Comparison of ENCODE assay signal across 8 cellular contexts in genomic region chr6:35601331-35602132, GRCh38.
A peak's percentile ranks its signal among the peaks of the same experiment; 100 is the strongest.
DNase-seq lines count a peak whose midpoint lies in the region; ATAC-seq and TF ChIP-seq lines count a peak whose summit lies in the region.

No MANE protein-coding gene starts in this region.

- peak; percentile 100 for TF ChIP-seq EP300 in transverse colon (IDR thresholded peaks at IDR 0.05; ENCODE audit: low read depth)

- peak overlapping the region; percentile 44 for H3K27ac ChIP-seq in CD8-positive, alpha-beta memory T cell (ENCODE audit: low read depth, low read length)
- peak overlapping the region; percentile 87 for H3K27ac ChIP-seq in neutrophil
- peak overlapping the region; percentile 87 to 90 (median 88) for H3K27ac ChIP-seq in transverse colon

- intact Hi-C loops in transverse colon (cut with DNase I; ENCODE audit: low total_unique reads): loop anchor here (1.0 kb wide), 1 partner anchor 131 kb away; no protein-coding TSS in a partner anchor

- peaks cover 69 to 92% (median 84%) of the 10 kb centered on the region in 3 donors for H3K4me1 Mint-ChIP-seq in CD8-positive, alpha-beta memory T cell

- H3K36me3 Mint-ChIP-seq in CD8-positive, alpha-beta memory T cell: peaks cover 10 to 20% (median 15%) of the 10 kb centered on the region in 3 donors

- peak; percentile 23 for TF ChIP-seq POLR2A in transverse colon (IDR thresholded peaks at IDR 0.05)

- no peak for ATAC-seq in GM21737 (IDR thresholded peaks at IDR 0.05; ENCODE audit: unreplicated experiment)

- CTCF ChIA-PET in CD8-positive, alpha-beta memory T cell (lab: Charles Lee): interaction anchor here (0.7 to 12.2 kb wide), 9 partner anchors 10 to 134 kb away, joined by 3 to 139 read pairs (median 12); partner anchors contain the start of gene ARMC12

- peak; percentile 23 to 92 (median 83) for DNase-seq in CD8-positive, alpha-beta memory T cell
- DNase-seq in NCI-H2227 (lab: John Stamatoyannopoulos, UW; ENCODE audit: unreplicated experiment) (peak; percentile 61), fibroblast of the aortic adventitia (ENCODE audit: low read depth) (peak; percentile 90), transverse colon (peak; percentile 69), COLO668 (lab: John Stamatoyannopoulos, UW; ENCODE audit: unreplicated experiment) (no peak)
- DNase-seq in activated T-helper 1 cell treated with anti-CD3 and anti-CD28 coated beads, Interleukin-2, amount 50 U/mL, for 16 hours (ENCODE audit: low read depth in 1 of 2, low spot score in 1 of 2): peak; percentile 15 to 40

- TF ChIP-seq CTCF in fibroblast of the aortic adventitia (IDR thresholded peaks at IDR 0.05; ENCODE audit: insufficient read depth, low read length) (no peak), neutrophil (IDR thresholded peaks at IDR 0.05) (no peak), transverse colon (IDR thresholded peaks at IDR 0.05) (peak in 1 of 5 experiments; percentile 6)

- WGBS in transverse colon (ENCODE audit: low coverage in 1 of 2), 2 donors: 43 to 53% methylated on average over 5 to 8 of the region's 8 CpGs

- peaks cover 83% of the 10 kb centered on the region for H3K4me1 ChIP-seq in CD8-positive, alpha-beta memory T cell (ENCODE audit: insufficient read depth, low read length)
- peaks cover 49 to 55% of the 10 kb centered on the region in 2 experiments for H3K4me1 ChIP-seq in neutrophil (ENCODE audit: control insufficient read depth in 1 of 2, insufficient read depth in 1 of 2, low read depth in 1 of 2, low read length in 1 of 2)
- H3K4me1 ChIP-seq in transverse colon: peaks cover 28 to 75% (median 48%) of the 10 kb centered on the region in 4 donors

- H3K27me3 ChIP-seq in CD8-positive, alpha-beta memory T cell (ENCODE audit: insufficient read depth, low read length, poor library complexity, severe bottlenecking): no peaks in the 10 kb centered on the region
- no peaks in the 10 kb centered on the region for H3K27me3 ChIP-seq in neutrophil
- no peaks in the 10 kb centered on the region for H3K27me3 ChIP-seq in transverse colon

- POLR2A ChIA-PET in CD8-positive, alpha-beta memory T cell (lab: Charles Lee): interaction anchor here (0.8 to 3.9 kb wide), 11 partner anchors 10 to 135 kb away, joined by 3 to 23 read pairs (median 6); partner anchors contain the start of gene ARMC12

- H3K9me3 Mint-ChIP-seq in CD8-positive, alpha-beta memory T cell: no peaks in the 10 kb centered on the region

- no peaks in the 10 kb centered on the region for H3K27me3 Mint-ChIP-seq in CD8-positive, alpha-beta memory T cell

- H3K27ac Mint-ChIP-seq in CD8-positive, alpha-beta memory T cell: peak overlapping the region; percentile 71 to 97 (median 86)

- peak overlapping the region; percentile 58 for H3K4me3 ChIP-seq in CD8-positive, alpha-beta memory T cell (ENCODE audit: low read length)
- H3K4me3 ChIP-seq in fibroblast of the aortic adventitia (ENCODE audit: low read depth, low read length): peak overlapping the region; percentile 49
- H3K4me3 ChIP-seq in neutrophil (ENCODE audit: low read depth in 1 of 2, low read length in 1 of 2): peak overlapping the region; percentile 52 to 59
- H3K4me3 ChIP-seq in transverse colon: peak overlapping the region in 1 of 4 donors; percentile 23

- no peaks in the 10 kb centered on the region for H3K9me3 ChIP-seq in CD8-positive, alpha-beta memory T cell (ENCODE audit: low read length)
- H3K9me3 ChIP-seq in neutrophil (no peaks in the 10 kb centered on the region), transverse colon (no peaks in the 10 kb centered on the region)

- H3K4me3 Mint-ChIP-seq in CD8-positive, alpha-beta memory T cell: peak overlapping the region; percentile 76 to 85 (median 81)

- H3K36me3 ChIP-seq in CD8-positive, alpha-beta memory T cell (ENCODE audit: insufficient read depth, low read length): peaks cover 8% of the 10 kb centered on the region
- H3K36me3 ChIP-seq in neutrophil (peaks cover 8% of the 10 kb centered on the region), transverse colon (peaks cover 0 to 13% (median 4%) of the 10 kb centered on the region in 4 donors)

- in situ Hi-C loops in transverse colon (cut with MboI; ENCODE audit: low pct_ligation_motif_present in 1 of 4, low pct_unique_long_range_greater_than_20kb in 1 of 4, low sequenced_read_pairs in 3 of 4): no loop called here
